In genomic region chr16:11500720-11501346, GRCh38 we compare ENCODE assay signal across 1 cellular context.
TF ChIP-seq lines count a peak whose summit lies in the region.

No MANE protein-coding gene starts in this region.

TF ChIP-seq in WTC11, 78 proteins besides CTCF, POLR2A, EP300 and RAD21:
- TF ChIP-seq ZNF281 (CRISPR knock-in tag; IDR thresholded peaks at IDR 0.05) (no peak), ZNF317 (CRISPR knock-in tag; IDR thresholded peaks at IDR 0.05; ENCODE audit: borderline replicate concordance, low read depth) (no peak), ETV6 (CRISPR knock-in tag; IDR thresholded peaks at IDR 0.05) (no peak), ZMAT4 (CRISPR knock-in tag; IDR thresholded peaks at IDR 0.05) (no peak), PRRX2 (CRISPR knock-in tag; IDR thresholded peaks at IDR 0.05) (no peak), ZBTB21 (CRISPR knock-in tag; IDR thresholded peaks at IDR 0.05; ENCODE audit: borderline replicate concordance) (no peak), TEAD1 (CRISPR knock-in tag; IDR thresholded peaks at IDR 0.05) (no peak), GTF2I (CRISPR knock-in tag; conservative IDR thresholded peaks at IDR 0.05) (no peak), ERG (CRISPR knock-in tag; IDR thresholded peaks at IDR 0.05) (no peak), NR3C1 (CRISPR knock-in tag; conservative IDR thresholded peaks at IDR 0.05; ENCODE audit: low read depth) (no peak), SMAD3 (CRISPR knock-in tag; IDR thresholded peaks at IDR 0.05; ENCODE audit: borderline replicate concordance) (no peak), ESRRA (CRISPR knock-in tag; IDR thresholded peaks at IDR 0.05; ENCODE audit: borderline replicate concordance) (no peak), ZNF138 (CRISPR knock-in tag; conservative IDR thresholded peaks at IDR 0.05) (no peak), NR2C2 (CRISPR knock-in tag; IDR thresholded peaks at IDR 0.05) (no peak), AR (CRISPR knock-in tag; IDR thresholded peaks at IDR 0.05) (no peak), RORB (CRISPR knock-in tag; IDR thresholded peaks at IDR 0.05) (no peak)
